Comparison of ENCODE assay signal across 8 cellular contexts in genomic region chr1:204837440-204838084, GRCh38. TPM values are rescaled to one million over a fixed set of nuclear protein-coding genes. Genes with fewer than 3 reads are reported as not detected.
DNase-seq lines count a peak whose midpoint lies in the region; ATAC-seq and TF ChIP-seq lines count a peak whose summit lies in the region.

No MANE protein-coding gene starts in this region.

- no peaks in the 10 kb centered on the region for H3K36me3 ChIP-seq in IMR-90 (ENCODE audit: control insufficient read depth, insufficient read depth, low read length)

- no peak for TF ChIP-seq POLR2A in IMR-90 (IDR thresholded peaks at IDR 0.05; ENCODE audit: low read depth, low read length)

- TF ChIP-seq CTCF in AG10803 (conservative IDR thresholded peaks at IDR 0.05; ENCODE audit: low read length) (peak; percentile 31), IMR-90 (conservative IDR thresholded peaks at IDR 0.05; ENCODE audit: low read depth, low read length) (no peak)

- no TSS peak for BruUV-seq in IMR-90 (replicated peaks; lab: Mats Ljungman, UMichigan)

- H3K4me3 ChIP-seq in AG10803 (ENCODE audit: low read length) (no peak overlapping the region), IMR-90 (ENCODE audit: insufficient read depth, low read depth, low read length) (no peak overlapping the region)

- no peaks in the 10 kb centered on the region for H3K9me1 ChIP-seq in IMR-90 (ENCODE audit: insufficient read depth, low read length)

- H2BK120ac ChIP-seq in IMR-90 (ENCODE audit: low read depth, low read length) = no peak overlapping the region

- no peaks in the 10 kb centered on the region for H3K79me1 ChIP-seq in IMR-90 (ENCODE audit: low read depth in 1 of 2, low read length in 2 of 2)

- H3K4me1 Mint-ChIP-seq in activated naive CD8-positive, alpha-beta T cell treated with anti-CD3 and anti-CD28 coated beads, Interleukin-2, amount 50 U/mL, for 24 hours = no peaks in the 10 kb centered on the region

- 8% methylated on average over 5 of the region's 7 CpGs; no CpG with 5 or more reads in 1 of the 2 experiments for WGBS in IMR-90 (ENCODE audit: extremely low coverage in 2 of 2, insufficient read length in 1 of 2), 2 experiments

- dilution Hi-C loops in IMR-90 (cut with HindIII; ENCODE audit: low sequenced_read_pairs, unreplicated experiment) = no loop called here

- peaks cover 22% of the 10 kb centered on the region for H3K27me3 Mint-ChIP-seq in activated naive CD8-positive, alpha-beta T cell treated with anti-CD3 and anti-CD28 coated beads, Interleukin-2, amount 50 U/mL, for 24 hours

- H3K9ac ChIP-seq in IMR-90 (ENCODE audit: low read depth, low read length) = no peak overlapping the region

- H2BK15ac ChIP-seq in IMR-90 (ENCODE audit: low read depth, low read length) = no peak overlapping the region

- H3K9me3 ChIP-seq in IMR-90 (ENCODE audit: control insufficient read depth, insufficient read depth, low read length) = no peaks in the 10 kb centered on the region

- H4K91ac ChIP-seq in IMR-90 (ENCODE audit: insufficient read depth, low read depth, low read length) = no peak overlapping the region

- peak; percentile 52 for DNase-seq in AG10803 (ENCODE audit: low read depth)
- DNase-seq in IMR-90 = peak; percentile 52
- DNase-seq in activated naive CD8-positive, alpha-beta T cell treated with anti-CD3 and anti-CD28 coated beads, Interleukin-2, amount 50 U/mL, for 24 hours = peak; percentile 34
- DNase-seq in iris pigment epithelial cell (ENCODE audit: low read depth) = peak; percentile 54
- DNase-seq in NCI-H82 treated with DMSO at 0.1 percent for 48 hours (lab: John Stamatoyannopoulos, UW; ENCODE audit: unreplicated experiment) = no peak

- H3K18ac ChIP-seq in IMR-90 (ENCODE audit: low read depth, low read length) = no peak overlapping the region

- no peak overlapping the region for H4K8ac ChIP-seq in IMR-90 (ENCODE audit: low read depth in 2 of 2, low read length in 2 of 2)

- POLR2A ChIA-PET in IMR-90 (lab: Charles Lee; ENCODE audit: unreplicated experiment) = no interaction called here

- H3K14ac ChIP-seq in IMR-90 (replicated peaks; ENCODE audit: low read depth, low read length) = no peak overlapping the region

- H2AK5ac ChIP-seq in IMR-90 (ENCODE audit: low read depth, low read length) = no peak overlapping the region

- no peak overlapping the region for H3K4me2 ChIP-seq in IMR-90 (ENCODE audit: low read depth, low read length)

- H3K27ac ChIP-seq in IMR-90 (ENCODE audit: insufficient read depth, low read length) = no peak overlapping the region

- H2BK5ac ChIP-seq in IMR-90 (ENCODE audit: low read depth, low read length, poor library complexity, severe bottlenecking) = no peak overlapping the region

- no peak overlapping the region for H2AK9ac ChIP-seq in IMR-90 (replicated peaks; ENCODE audit: low read depth, low read length, poor library complexity)

- H3K27me3 ChIP-seq in IMR-90 (ENCODE audit: control insufficient read depth, insufficient read depth, low read length) = peaks cover 1% of the 10 kb centered on the region; the same call in 1 of the 2 replicates

- H3K4me1 ChIP-seq in IMR-90 (ENCODE audit: control insufficient read depth, insufficient read depth, low read length) = no peaks in the 10 kb centered on the region

- ATAC-seq in IMR-90 (ENCODE audit: low read depth) (peak; percentile 91), HG03108 (IDR thresholded peaks at IDR 0.05; ENCODE audit: unreplicated experiment) (no peak), HG02678 (IDR thresholded peaks at IDR 0.05; ENCODE audit: unreplicated experiment) (no peak), HG03045 (IDR thresholded peaks at IDR 0.05; ENCODE audit: unreplicated experiment) (no peak)
- ATAC-seq in activated naive CD8-positive, alpha-beta T cell treated with anti-CD3 and anti-CD28 coated beads, Interleukin-2, amount 50 U/mL, for 24 hours = no peak

- no peak overlapping the region for H4K5ac ChIP-seq in IMR-90 (ENCODE audit: low read depth, low read length)

- in situ Hi-C loops in IMR-90 (cut with MboI; ENCODE audit: low sequenced_read_pairs) = no loop called here

- no peak overlapping the region for H3K4me3 Mint-ChIP-seq in activated naive CD8-positive, alpha-beta T cell treated with anti-CD3 and anti-CD28 coated beads, Interleukin-2, amount 50 U/mL, for 24 hours

- intact Hi-C loops in IMR-90 (cut with micrococcal nuclease) = no loop called here

- H3K36me3 Mint-ChIP-seq in activated naive CD8-positive, alpha-beta T cell treated with anti-CD3 and anti-CD28 coated beads, Interleukin-2, amount 50 U/mL, for 24 hours (ENCODE audit: low read depth) = no peaks in the 10 kb centered on the region

- TF ChIP-seq RAD21 in IMR-90 (IDR thresholded peaks at IDR 0.05; ENCODE audit: low read length) = no peak

- no peaks in the 10 kb centered on the region for H4K20me1 ChIP-seq in IMR-90 (ENCODE audit: insufficient read depth, low read length)

- H2AFZ ChIP-seq in IMR-90 (replicated peaks; ENCODE audit: low read length, poor library complexity) = no peak overlapping the region

- no peak overlapping the region for H3K27ac Mint-ChIP-seq in activated naive CD8-positive, alpha-beta T cell treated with anti-CD3 and anti-CD28 coated beads, Interleukin-2, amount 50 U/mL, for 24 hours

- H3K4ac ChIP-seq in IMR-90 (ENCODE audit: low read depth, low read length) = no peak overlapping the region

- H3K9me3 Mint-ChIP-seq in activated naive CD8-positive, alpha-beta T cell treated with anti-CD3 and anti-CD28 coated beads, Interleukin-2, amount 50 U/mL, for 24 hours = no peaks in the 10 kb centered on the region

- CTCF ChIA-PET in IMR-90 (lab: Yijun Ruan, JAX) = interaction anchor here (0.9 kb wide), 1 partner anchor 46 kb away, joined by 3 read pairs; no protein-coding TSS in a partner anchor

- H3K56ac ChIP-seq in IMR-90 (ENCODE audit: extremely low read depth, insufficient read depth, low read length) = no peak overlapping the region

- no peak overlapping the region for H2BK20ac ChIP-seq in IMR-90 (ENCODE audit: low read depth, low read length)

- H3K23ac ChIP-seq in IMR-90 (ENCODE audit: low read depth, low read length) = no peak overlapping the region

TF ChIP-seq in IMR-90, 13 proteins besides CTCF, POLR2A, EP300 and RAD21:
- TF ChIP-seq MAZ (IDR thresholded peaks at IDR 0.05; ENCODE audit: borderline replicate concordance, low read depth, low read length) (no peak), RFX5 (IDR thresholded peaks at IDR 0.05; ENCODE audit: low read depth, low read length) (no peak), MAFK (IDR thresholded peaks at IDR 0.05; ENCODE audit: low read depth, low read length) (no peak), BHLHE40 (IDR thresholded peaks at IDR 0.05; ENCODE audit: low read depth, low read length) (no peak)

RNA-seq across cellular contexts. Expression of gene NFASC, which starts 33.1 kb away (rescaled TPM):
- total RNA-seq in IMR-90 (2012; rRNA removed) = 0.18 and 0.28 TPM in 2 replicates
- polyA plus RNA-seq in IMR-90 (2012; rRNA removed) = 0.79 and 0.82 TPM in 2 replicates
- 0.54 and 1.6 TPM in 2 replicates for polyA plus RNA-seq in IMR-90 (2012; cell fraction: cytosol; rRNA removed)
- polyA plus RNA-seq in IMR-90 (2012; cell fraction: nucleus; rRNA removed; ENCODE audit: low replicate concordance) = 1.1 and 1.3 TPM in 2 replicates
